ENCODE assay signal across 9 cellular contexts in genomic region chr11:8812438-8812837, GRCh38.
A peak's percentile ranks its signal among the peaks of the same experiment; 100 is the strongest.
DNase-seq lines count a peak whose midpoint lies in the region; ATAC-seq and TF ChIP-seq lines count a peak whose summit lies in the region.
"Had no signal": no experiment of that assay in that cellular context is flagged by ENCODE, and none has a peak within 500 bp of the region (broad histone marks: within the 10 kb centered on the region; RNA-seq: fewer than 3 reads in every experiment).

No MANE protein-coding gene starts in this region.

- no peaks in the 10 kb centered on the region for H3K36me3 Mint-ChIP-seq in CD14-positive monocyte

- no peaks in the 10 kb centered on the region for H3K9me2 ChIP-seq in PC-9 (ENCODE audit: insufficient read depth)

- H2AFZ ChIP-seq in PC-9 = no peak overlapping the region

- TF ChIP-seq CTCF in CD14-positive monocyte (IDR thresholded peaks at IDR 0.05) (no peak), PC-9 (conservative IDR thresholded peaks at IDR 0.05) (no peak)

- H3K27ac Mint-ChIP-seq in CD14-positive monocyte = peak overlapping the region in 1 of 7 donors; percentile 9

- no peaks in the 10 kb centered on the region for H3K36me3 ChIP-seq in PC-9 (ENCODE audit: low read depth)

- ATAC-seq in GM21367 (IDR thresholded peaks at IDR 0.05; ENCODE audit: unreplicated experiment) (no peak), HG02840 (IDR thresholded peaks at IDR 0.05; ENCODE audit: low FRiP score, unreplicated experiment) (no peak), HG02678 (IDR thresholded peaks at IDR 0.05; ENCODE audit: unreplicated experiment) (no peak)

- DNase-seq in CD14-positive monocyte (ENCODE audit: low spot score) (peak; percentile 68), PC-9 (peak in 1 of 2 experiments; percentile 38), fibroblast of the conjunctiva (ENCODE audit: low read depth) (peak; percentile 57), posterior vena cava (ENCODE audit: low spot score) (peak; percentile 85), HK-2 (ENCODE audit: unreplicated experiment) (no peak)

- H3K4me2 ChIP-seq in PC-9 = no peak overlapping the region

- H3K27me3 ChIP-seq in PC-9 (ENCODE audit: insufficient read depth, low read depth) = no peaks in the 10 kb centered on the region

- CTCF ChIA-PET in PC-9 (lab: Charles Lee) = interaction anchor here (0.6 kb wide), 2 partner anchors 13 to 56 kb away, joined by 3 to 5 read pairs; no protein-coding TSS in a partner anchor

- H3K4me1 ChIP-seq in PC-9 (replicated peaks; ENCODE audit: insufficient read depth) = peaks cover 41% of the 10 kb centered on the region

- H3K4me3 Mint-ChIP-seq in CD14-positive monocyte = no peak overlapping the region

- peaks cover 3 to 15% (median 8%) of the 10 kb centered on the region in 3 donors for H3K27me3 Mint-ChIP-seq in CD14-positive monocyte (ENCODE audit: low read depth in 3 of 3)

- H3K4me3 ChIP-seq in PC-9 = no peak overlapping the region

- H3K4me1 Mint-ChIP-seq in CD14-positive monocyte = peaks cover 21% of the 10 kb centered on the region

- no TSS peak for BruUV-seq in PC-9 (replicated peaks; lab: Mats Ljungman, UMichigan)

- peak overlapping the region; percentile 81 for H3K27ac ChIP-seq in PC-9
- H3K27ac ChIP-seq: C4-2B had no signal

- H3K79me2 ChIP-seq in PC-9 (ENCODE audit: low read depth) = no peaks in the 10 kb centered on the region

- POLR2A ChIA-PET in PC-9 (lab: Charles Lee; ENCODE audit: unreplicated experiment) = no interaction called here

- intact Hi-C loops in CD14-positive monocyte (cut with micrococcal nuclease) (no loop called here), PC-9 (cut with micrococcal nuclease; ENCODE audit: unreplicated experiment) (loop anchor here (2.0 kb wide), 1 partner anchor 98 kb away; the partner anchor contains the start of gene AKIP1), posterior vena cava (cut with DNase I) (loop anchor here (5.0 kb wide), 2 partner anchors 90 to 110 kb away; no protein-coding TSS in a partner anchor)

- H3F3A ChIP-seq in PC-9 (ENCODE audit: insufficient read depth, low read depth) = peaks cover 28% of the 10 kb centered on the region

- peaks cover 0 to 3% (median 0%) of the 10 kb centered on the region in 7 donors for H3K9me3 Mint-ChIP-seq in CD14-positive monocyte

- no peaks in the 10 kb centered on the region for H4K20me1 ChIP-seq in PC-9 (ENCODE audit: insufficient read depth)

- H3K9me3 ChIP-seq in PC-9 (ENCODE audit: insufficient read depth, low read depth) = no peaks in the 10 kb centered on the region

Comparison
In these comparisons a context has a peak if more than half of its experiments do, and no peak if none do; other contexts are left out.
1. intact Hi-C loops: an anchor here in PC-9 (2.0 kb wide) and posterior vena cava (5.0 kb wide); none called in CD14-positive monocyte.